In the genomic region with DNA sequence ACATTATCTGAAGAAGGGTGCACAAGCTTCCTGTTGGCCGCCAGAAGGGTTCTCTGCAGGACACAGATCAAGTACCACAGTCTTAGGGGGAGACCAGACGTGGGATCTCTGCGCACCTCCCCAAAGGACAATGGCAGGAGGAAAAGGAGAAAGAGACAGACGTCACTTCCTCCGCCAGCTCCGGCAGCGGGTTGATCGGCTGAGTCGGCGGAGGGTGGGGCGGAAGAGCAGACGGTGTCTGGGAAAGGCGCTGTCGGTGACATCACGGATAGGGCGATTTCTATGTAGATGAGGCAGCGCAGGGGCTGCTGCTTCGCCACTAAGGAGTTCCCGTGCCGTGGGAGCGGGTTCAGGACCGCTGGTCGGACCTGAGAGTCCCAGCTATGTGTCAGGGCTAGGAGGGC, we compare ENCODE assay signal across 8 cellular contexts. TPM values are rescaled to one million over a fixed set of nuclear protein-coding genes. Genes with fewer than 3 reads are reported as not detected.
A peak's percentile ranks its signal among the peaks of the same experiment; 100 is the strongest.
DNase-seq lines count a peak whose midpoint lies in the region; ATAC-seq and TF ChIP-seq lines count a peak whose summit lies in the region.
"Not testable (repeated sequence)": the region's sequence is repeated elsewhere in the genome, so short reads cannot be mapped to it uniquely, and the experiment has no call there.

No MANE protein-coding gene starts in this region.

- not testable (repeated sequence) for H3K36me3 Mint-ChIP-seq in activated naive CD8-positive, alpha-beta T cell treated with anti-CD3 and anti-CD28 coated beads, Interleukin-2, amount 10 ng/mL, durations not matched to agents 7 days and 5 days

- H3K4me1 ChIP-seq in parathyroid adenoma, result not testable (repeated sequence)

- H3K36me3 ChIP-seq in GM06990 (ENCODE audit: control insufficient read depth, insufficient read depth, low read length); parathyroid adenoma (ENCODE audit: control insufficient read depth, insufficient read depth, low read length): not testable (repeated sequence)

- POLR2A ChIA-PET in activated naive CD8-positive, alpha-beta T cell treated with anti-CD3 and anti-CD28 coated beads, Interleukin-2, amount 10 ng/mL, durations not matched to agents 7 days and 5 days (lab: Charles Lee), result interaction anchor here (0.6 to 0.8 kb wide), 5 partner anchors 112 to 869 kb away, joined by 3 to 11 read pairs (median 6); no protein-coding TSS in a partner anchor

- peak overlapping the region; percentile 93 for H3K4me3 Mint-ChIP-seq in activated naive CD8-positive, alpha-beta T cell treated with anti-CD3 and anti-CD28 coated beads, Interleukin-2, amount 10 ng/mL, durations not matched to agents 7 days and 5 days
- H3K4me3 Mint-ChIP-seq in stimulated activated naive CD8-positive, alpha-beta T cell treated with anti-CD3 and anti-CD28 coated beads, Interleukin-15, amount 100 ng/mL, for 72 hours, result peak overlapping the region; percentile 90 to 92

- H3K9me3 Mint-ChIP-seq in activated naive CD8-positive, alpha-beta T cell treated with anti-CD3 and anti-CD28 coated beads, Interleukin-2, amount 10 ng/mL, durations not matched to agents 7 days and 5 days; stimulated activated naive CD8-positive, alpha-beta T cell treated with anti-CD3 and anti-CD28 coated beads, Interleukin-15, amount 100 ng/mL, for 72 hours: not testable (repeated sequence)

- TF ChIP-seq CTCF in GM06990 (IDR thresholded peaks at IDR 0.05; ENCODE audit: insufficient read depth, low read length, poor library complexity, severe bottlenecking); parathyroid adenoma (IDR thresholded peaks at IDR 0.05): not testable (repeated sequence)

- H3K4me2 ChIP-seq in parathyroid adenoma (ENCODE audit: low read length), result peak overlapping the region; percentile 77

- H3K79me2 ChIP-seq in parathyroid adenoma, result not testable (repeated sequence)

- peak overlapping the region; percentile 47 for H3K27ac ChIP-seq in parathyroid adenoma

- not testable (repeated sequence) for H3K9me3 ChIP-seq in parathyroid adenoma (ENCODE audit: control insufficient read depth, low read length)

- peak overlapping the region; percentile 72 for H2AFZ ChIP-seq in parathyroid adenoma

- H3K27me3 Mint-ChIP-seq in activated naive CD8-positive, alpha-beta T cell treated with anti-CD3 and anti-CD28 coated beads, Interleukin-2, amount 10 ng/mL, durations not matched to agents 7 days and 5 days; stimulated activated naive CD8-positive, alpha-beta T cell treated with anti-CD3 and anti-CD28 coated beads, Interleukin-15, amount 100 ng/mL, for 72 hours: not testable (repeated sequence)

- peak; percentile 45 for ATAC-seq in HG02870 (IDR thresholded peaks at IDR 0.05; ENCODE audit: unreplicated experiment)
- peak; percentile 57 for ATAC-seq in activated naive CD8-positive, alpha-beta T cell treated with anti-CD3 and anti-CD28 coated beads, Interleukin-2, amount 10 ng/mL, durations not matched to agents 7 days and 5 days (ENCODE audit: low read depth)
- ATAC-seq in stimulated activated naive CD8-positive, alpha-beta T cell treated with anti-CD3 and anti-CD28 coated beads, Interleukin-15, amount 100 ng/mL, for 72 hours, result peak; percentile 57

- not testable (repeated sequence) for H3K27me3 ChIP-seq in GM06990 (replicated peaks; ENCODE audit: control insufficient read depth, insufficient read depth, low read length); parathyroid adenoma (ENCODE audit: control insufficient read depth, insufficient read depth, low read length)

- DNase-seq in GM06990 (ENCODE audit: extremely low read depth, insufficient read length) (peak; percentile 25), NCI-H2081 treated with DMSO at 0.1 percent for 48 hours (lab: John Stamatoyannopoulos, UW) (peak; percentile 23), T-helper 2 cell (peak; percentile 45 to 94 (median 74)), head of caudate nucleus (peak; percentile 20 to 89 (median 74))
- DNase-seq in activated naive CD8-positive, alpha-beta T cell treated with anti-CD3 and anti-CD28 coated beads, Interleukin-2, amount 10 ng/mL, durations not matched to agents 7 days and 5 days, result peak; percentile 67
- peak; percentile 79 to 89 for DNase-seq in stimulated activated naive CD8-positive, alpha-beta T cell treated with anti-CD3 and anti-CD28 coated beads, Interleukin-15, amount 100 ng/mL, for 72 hours

- peak overlapping the region; percentile 95 for H3K27ac Mint-ChIP-seq in activated naive CD8-positive, alpha-beta T cell treated with anti-CD3 and anti-CD28 coated beads, Interleukin-2, amount 10 ng/mL, durations not matched to agents 7 days and 5 days
- peak overlapping the region; percentile 100 for H3K27ac Mint-ChIP-seq in stimulated activated naive CD8-positive, alpha-beta T cell treated with anti-CD3 and anti-CD28 coated beads, Interleukin-15, amount 100 ng/mL, for 72 hours

- intact Hi-C loops in head of caudate nucleus (cut with DNase I), result not testable (repeated sequence)

- H3K9ac ChIP-seq in parathyroid adenoma, result not testable (repeated sequence)

- peak overlapping the region; percentile 10; the same call in 1 of the 2 replicates for H3K4me3 ChIP-seq in GM06990 (replicated peaks; ENCODE audit: low read depth, low read length)
- H3K4me3 ChIP-seq in parathyroid adenoma (ENCODE audit: low read depth, low read length), result peak overlapping the region; percentile 50

- H3K4me1 Mint-ChIP-seq in activated naive CD8-positive, alpha-beta T cell treated with anti-CD3 and anti-CD28 coated beads, Interleukin-2, amount 10 ng/mL, durations not matched to agents 7 days and 5 days, result not testable (repeated sequence)
- H3K4me1 Mint-ChIP-seq in stimulated activated naive CD8-positive, alpha-beta T cell treated with anti-CD3 and anti-CD28 coated beads, Interleukin-15, amount 100 ng/mL, for 72 hours, result peaks cover 13% of the 10 kb centered on the region

RNA-seq across cellular contexts. Expression of a gene that starts 38.6 kb away (rescaled TPM):
- total RNA-seq in activated naive CD8-positive, alpha-beta T cell treated with anti-CD3 and anti-CD28 coated beads, Interleukin-2, amount 10 ng/mL, durations not matched to agents 7 days and 5 days, result under 1 TPM in 1 of 2 experiments, not detected in 1; 1.00 TPM

RNA-seq across cellular contexts. Expression of a gene that starts 49.4 kb away (rescaled TPM):
- 10 to 100 TPM; 50.0 to 52.7 TPM for total RNA-seq in activated naive CD8-positive, alpha-beta T cell treated with anti-CD3 and anti-CD28 coated beads, Interleukin-2, amount 10 ng/mL, durations not matched to agents 7 days and 5 days

Comparison
In these comparisons a context has a peak if more than half of its experiments do, and no peak if none do; other contexts are left out.
1. Peak in every context shown above with its lines: DNase-seq, ATAC-seq, H3K4me3 ChIP-seq and H3K27ac ChIP-seq.
2. DNase-seq: peak in every context shown above with its lines; median percentile 84 in stimulated activated naive CD8-positive, alpha-beta T cell treated with anti-CD3 and anti-CD28 coated beads, Interleukin-15, amount 100 ng/mL, for 72 hours; 74 in T-helper 2 cell; 74 in head of caudate nucleus; 67 in activated naive CD8-positive, alpha-beta T cell treated with anti-CD3 and anti-CD28 coated beads, Interleukin-2, amount 10 ng/mL, durations not matched to agents 7 days and 5 days; 25 in GM06990; 23 in NCI-H2081 treated with DMSO at 0.1 percent for 48 hours.